30 cellular contexts compared by ENCODE assay signal in the genomic region with DNA sequence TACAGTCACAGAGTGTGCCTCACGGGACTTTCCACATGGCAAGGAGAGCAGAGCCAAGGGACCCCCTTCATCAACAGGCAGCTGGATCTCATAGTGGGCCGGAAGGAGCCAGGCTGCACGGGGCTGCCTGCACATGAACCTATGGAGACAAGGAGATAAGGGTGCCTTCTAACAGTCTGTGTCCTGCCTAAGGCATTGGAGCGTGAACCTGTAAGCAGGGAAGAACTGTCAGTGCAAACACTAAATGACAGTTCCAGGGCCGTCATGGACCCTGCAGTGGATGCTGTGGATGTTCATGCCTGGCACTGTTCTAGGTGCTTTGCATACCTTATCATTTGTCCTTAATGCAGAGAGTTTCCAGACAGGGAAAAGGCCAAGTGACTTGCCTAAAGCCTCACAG.
"Had no signal": no experiment of that assay in that cellular context is flagged by ENCODE, and none has a peak within 500 bp of the region (broad histone marks: within the 10 kb centered on the region; RNA-seq: fewer than 3 reads in every experiment).

No MANE protein-coding gene starts in this region.

- H3K36me3 Mint-ChIP-seq: immature natural killer cell; naive B cell; natural killer cell; stimulated activated naive B cell treated with anti-CD40 and anti-IgM and Interleukin-4, amounts not matched to agents 10 μg/mL and 1 μg/mL and 100 μg/mL, for 72 hours had no signal

- H3K9ac ChIP-seq: neural progenitor cell had no signal

- H3K27ac ChIP-seq: left ventricle myocardium inferior, neural progenitor cell, neutrophil, ovary, right atrium auricular region, right lobe of liver, testis, thyroid gland, transverse colon, upper lobe of left lung, vagina had no signal

- H3K9me3 Mint-ChIP-seq: natural killer cell had no signal

- H3K4me3 ChIP-seq: left ventricle myocardium inferior, lung, neural progenitor cell, ovary, right atrium auricular region, right lobe of liver, smooth muscle cell, testis, thyroid gland, transverse colon, upper lobe of left lung, vagina had no signal

- H3K4me1 Mint-ChIP-seq: immature natural killer cell; mesothelial cell of epicardium; naive B cell; natural killer cell; nephron progenitor cell; neural progenitor cell; stimulated activated naive B cell treated with anti-CD40 and anti-IgM and Interleukin-4, amounts not matched to agents 10 μg/mL and 1 μg/mL and 100 μg/mL, for 72 hours had no signal

- H3K9me3 ChIP-seq: neutrophil, ovary, right atrium auricular region, right lobe of liver, testis, thyroid gland, transverse colon, upper lobe of left lung, vagina had no signal

- H3K27me3 ChIP-seq: neural progenitor cell, neutrophil, ovary, right atrium auricular region, right lobe of liver, testis, thyroid gland, transverse colon, upper lobe of left lung, vagina had no signal

- H3K27ac Mint-ChIP-seq: immature natural killer cell; mesothelial cell of epicardium; naive B cell; natural killer cell; nephron progenitor cell; progenitor cell of endocrine pancreas; stimulated activated naive B cell treated with anti-CD40 and anti-IgM and Interleukin-4, amounts not matched to agents 10 μg/mL and 1 μg/mL and 100 μg/mL, for 72 hours; stimulated activated naive CD8-positive, alpha-beta T cell treated with anti-CD3 and anti-CD28 coated beads, Interleukin-15, Interleukin-2, amounts not matched to agents 100 ng/mL and 50 ng/mL, for 24 hours had no signal

- H3K4me1 ChIP-seq: left ventricle myocardium inferior, neural progenitor cell, right atrium auricular region, right lobe of liver, testis, thyroid gland, transverse colon, upper lobe of left lung, vagina had no signal

- H3K36me3 ChIP-seq: neutrophil, ovary, right atrium auricular region, right lobe of liver, thyroid gland, transverse colon, upper lobe of left lung, vagina had no signal

- H2AFZ ChIP-seq: neural progenitor cell had no signal

- H3K4me3 Mint-ChIP-seq: immature natural killer cell; mesothelial cell of epicardium; naive B cell; natural killer cell; nephron progenitor cell; neural progenitor cell; stimulated activated naive B cell treated with anti-CD40 and anti-IgM and Interleukin-4, amounts not matched to agents 10 μg/mL and 1 μg/mL and 100 μg/mL, for 72 hours; stimulated activated naive CD8-positive, alpha-beta T cell treated with anti-CD3 and anti-CD28 coated beads, Interleukin-15, Interleukin-2, amounts not matched to agents 100 ng/mL and 50 ng/mL, for 24 hours had no signal

- H3K4me2 ChIP-seq: neural progenitor cell, smooth muscle cell had no signal

- H3K27me3 Mint-ChIP-seq: progenitor cell of endocrine pancreas; stimulated activated naive CD8-positive, alpha-beta T cell treated with anti-CD3 and anti-CD28 coated beads, Interleukin-15, Interleukin-2, amounts not matched to agents 100 ng/mL and 50 ng/mL, for 24 hours had no signal

- ATAC-seq: natural killer cell; right lobe of liver; stimulated activated naive B cell treated with anti-CD40 and anti-IgM and Interleukin-4, amounts not matched to agents 10 μg/mL and 1 μg/mL and 100 μg/mL, for 72 hours had no signal

- DNase-seq: hypothalamus; immature natural killer cell; islet precursor cell; left ventricle myocardium inferior; mesendoderm; naive B cell; natural killer cell; nephron progenitor cell; occipital lobe; ovary; right lobe of liver; stimulated activated CD4-positive, alpha-beta T cell treated with anti-CD3 and anti-CD28 coated beads, Interleukin-1b, Interleukin-23, amount 100 ng/mL, for 48 hours; stimulated activated CD4-positive, alpha-beta T cell treated with anti-CD3 and anti-CD28 coated beads, Interleukin-2, amount 100 ng/mL, for 48 hours; stimulated activated CD4-positive, alpha-beta T cell treated with anti-CD3 and anti-CD28 coated beads, Interleukin-4, amount 100 ng/mL, for 4 hours; stimulated activated CD8-positive, alpha-beta memory T cell treated with anti-CD3 and anti-CD28 coated beads, Interleukin-4, amount 100 ng/mL, for 48 hours; stimulated activated naive B cell treated with anti-CD40 and anti-IgM and Interleukin-4, amounts not matched to agents 10 μg/mL and 1 μg/mL and 100 μg/mL, for 72 hours; substantia nigra; testis; thyroid gland; transverse colon; upper lobe of left lung had no signal
